8 cellular contexts compared by ENCODE assay signal in genomic region chr7:55019329-55019690, GRCh38. TPM values are rescaled to one million over a fixed set of nuclear protein-coding genes. Genes with fewer than 3 reads are reported as not detected.
A peak's percentile ranks its signal among the peaks of the same experiment; 100 is the strongest.
DNase-seq lines count a peak whose midpoint lies in the region; ATAC-seq and TF ChIP-seq lines count a peak whose summit lies in the region.

No MANE protein-coding gene starts in this region.

- H3K9ac ChIP-seq in GM23248 (peak overlapping the region; percentile 90), skeletal muscle tissue (ENCODE audit: low read depth in 1 of 3, low read length in 3 of 3) (peak overlapping the region; percentile 63 to 81 (median 76))

- intact Hi-C loops in adrenal gland (cut with DNase I): no loop called here

- no peaks in the 10 kb centered on the region for H3K9me3 ChIP-seq in GM23248 (ENCODE audit: low read depth)
- no peaks in the 10 kb centered on the region for H3K9me3 ChIP-seq in adrenal gland (replicated peaks in 1 of 3)
- H3K9me3 ChIP-seq in skeletal muscle tissue (ENCODE audit: control insufficient read depth in 3 of 3, low read length in 3 of 3): no peaks in the 10 kb centered on the region

- no peaks in the 10 kb centered on the region for H4K20me1 ChIP-seq in GM23248 (ENCODE audit: insufficient read depth)

- H3K79me2 ChIP-seq in GM23248 (ENCODE audit: insufficient read depth): peaks cover 62% of the 10 kb centered on the region

- no peak for TF ChIP-seq POLR2A in adrenal gland (IDR thresholded peaks at IDR 0.05)

- no peak for ATAC-seq in GM18867 (IDR thresholded peaks at IDR 0.05; ENCODE audit: unreplicated experiment)

- H3K4me1 ChIP-seq in GM23248 (ENCODE audit: insufficient read depth) (peaks cover 37% of the 10 kb centered on the region), adrenal gland (replicated peaks in 1 of 2) (peaks cover 4 to 20% of the 10 kb centered on the region in 2 donors), skeletal muscle tissue (ENCODE audit: control insufficient read depth in 3 of 3, insufficient read depth in 3 of 3, low read length in 3 of 3) (peaks cover 12 to 30% (median 13%) of the 10 kb centered on the region in 3 donors)

- TF ChIP-seq CTCF in adrenal gland (IDR thresholded peaks at IDR 0.05): no peak

- peak overlapping the region; percentile 75 for H2AFZ ChIP-seq in GM23248

- no peaks in the 10 kb centered on the region for H3K36me3 ChIP-seq in GM23248 (ENCODE audit: low read depth)
- H3K36me3 ChIP-seq in adrenal gland (replicated peaks in 1 of 2): no peaks in the 10 kb centered on the region
- no peaks in the 10 kb centered on the region for H3K36me3 ChIP-seq in skeletal muscle tissue (ENCODE audit: control insufficient read depth in 3 of 3, insufficient read depth in 3 of 3, low read length in 3 of 3)

- H3K27me3 ChIP-seq in GM23248 (replicated peaks; ENCODE audit: insufficient read depth) (no peaks in the 10 kb centered on the region), adrenal gland (no peaks in the 10 kb centered on the region), skeletal muscle tissue (ENCODE audit: control insufficient read depth in 3 of 3, insufficient read depth in 3 of 3, low read length in 3 of 3) (peaks cover 0 to 18% (median 11%) of the 10 kb centered on the region in 3 donors)

- H3K4me2 ChIP-seq in GM23248 (ENCODE audit: unreplicated experiment): peak overlapping the region; percentile 89

- DNase-seq in GM23248: peak; percentile 67
- peak; percentile 53 to 76 (median 70) for DNase-seq in adrenal gland
- DNase-seq in RPMI8226: no peak
- no peak for DNase-seq in NCI-H446 (lab: John Stamatoyannopoulos, UW)
- DNase-seq in NCI-H2107 (lab: John Stamatoyannopoulos, UW): no peak

- H3K4me3 ChIP-seq in GM23248: peak overlapping the region; percentile 85
- H3K4me3 ChIP-seq in adrenal gland: peak overlapping the region; percentile 53 to 99 (median 68)
- H3K4me3 ChIP-seq in iPS-11a (ENCODE audit: low read depth, low read length): peak overlapping the region; percentile 54
- peak overlapping the region; percentile 70 to 74 (median 70) for H3K4me3 ChIP-seq in skeletal muscle tissue (ENCODE audit: low read length in 3 of 3)

- WGBS in GM23248 (ENCODE audit: low coverage in 1 of 2, low lambda C conversion rate in 2 of 2, missing lambda C conversion rate in 2 of 2), 2 experiments: 1 to 2% methylated on average over 24 to 43 of the region's 52 CpGs
- WGBS in adrenal gland, 4 donors: 0 to 7% (median 1%) methylated on average over 1 to 52 of the region's 52 CpGs

- H3K27ac ChIP-seq in GM23248 (peak overlapping the region; percentile 79), adrenal gland (peak overlapping the region in 4 of 5 donors; percentile 68 to 96 (median 86)), skeletal muscle tissue (ENCODE audit: low read depth, low read length) (peak overlapping the region; percentile 74)

- H3K9me2 ChIP-seq in GM23248 (ENCODE audit: insufficient read depth): no peaks in the 10 kb centered on the region

- in situ Hi-C loops in GM23248 (cut with MboI): no loop called here

- peaks cover 28% of the 10 kb centered on the region for H3F3A ChIP-seq in GM23248 (ENCODE audit: insufficient read depth)

RNA-seq across cellular contexts. Expression of gene EGFR, which starts 0.5 kb away (rescaled TPM):
- total RNA-seq in GM23248 (2014; rRNA removed; shearing (Covaris generic)): 53.5 and 55.0 TPM in 2 replicates
- polyA plus RNA-seq in GM23248 (2016; fragmentation: Nextera tagmentation; extraction: Ambion mirVana) (48.7 and 50.9 TPM in 2 replicates), adrenal gland (10 to 100 TPM in 1 of 3 donors, 1 to 10 TPM in 2; 7.0 to 14.9 (median 9.6) TPM)
- total RNA-seq in adrenal gland (100 to 1,000 TPM in 1 of 8 donors, 10 to 100 TPM in 7; 26.7 to 111 (median 92.4) TPM), skeletal muscle tissue (17.7 TPM)

Comparison
In these comparisons a context has a peak if more than half of its experiments do, and no peak if none do; other contexts are left out.
1. DNase-seq: peak in GM23248 (single experiment) and adrenal gland (7 of 7); none in RPMI8226 (single experiment), NCI-H446 (0 of 2) and NCI-H2107 (single experiment).
2. Peak in every context shown above with its lines, with median percentiles within 50 percentile points of each other: H3K27ac ChIP-seq and H3K4me3 ChIP-seq.